In the genomic region with DNA sequence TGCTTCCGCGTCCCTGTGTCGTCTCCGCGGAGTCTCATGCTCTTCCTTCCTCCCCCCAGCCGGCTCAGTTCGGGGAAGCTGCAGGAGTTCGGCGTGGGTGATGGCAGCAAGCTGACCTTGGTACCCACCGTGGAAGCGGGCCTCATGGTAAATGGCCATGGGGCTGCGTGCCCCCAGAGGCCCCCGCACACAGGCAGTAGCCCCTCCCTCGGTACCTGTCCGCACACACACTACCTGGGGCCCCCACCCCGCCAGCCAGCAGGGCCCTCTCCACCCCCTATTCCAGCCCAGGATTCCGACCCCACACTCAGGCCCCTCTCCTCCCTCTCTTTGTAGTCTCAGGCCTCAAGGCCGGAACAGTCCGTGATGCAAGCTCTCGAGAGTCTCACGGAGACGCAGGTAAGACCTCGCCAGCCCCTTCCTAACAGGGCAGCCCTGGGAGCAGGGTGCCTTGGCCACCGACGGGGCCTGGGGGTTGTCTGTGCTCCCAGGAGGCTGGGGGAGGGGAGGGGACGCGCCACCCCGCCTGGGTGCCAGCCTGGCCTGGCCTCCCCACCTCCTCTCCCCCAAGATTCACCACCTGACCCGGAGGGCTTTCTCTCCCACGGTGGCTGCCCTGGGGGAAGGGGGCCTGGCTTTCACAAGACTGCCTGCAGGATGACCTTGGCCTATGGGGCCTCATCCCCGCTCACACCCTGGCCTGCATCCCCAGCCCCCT, we compare ENCODE assay signal across 6 cellular contexts. TPM values are rescaled to one million over a fixed set of nuclear protein-coding genes. Genes with fewer than 3 reads are reported as not detected.
A peak's percentile ranks its signal among the peaks of the same experiment; 100 is the strongest.
DNase-seq lines count a peak whose midpoint lies in the region; ATAC-seq and TF ChIP-seq lines count a peak whose summit lies in the region.

No MANE protein-coding gene starts in this region.

- in situ Hi-C loops in GM23248 (cut with MboI) = no loop called here

- POLR2A ChIA-PET in activated CD4-positive, alpha-beta T cell treated with anti-CD3 and anti-CD28 coated beads for 36 hours (lab: Charles Lee) = interaction anchor here (0.7 to 1.0 kb wide), 3 partner anchors 15 to 172 kb away, joined by 3 to 4 read pairs (median 4); no protein-coding TSS in a partner anchor

- WGBS in GM23248 (ENCODE audit: low coverage in 1 of 2, low lambda C conversion rate in 2 of 2, missing lambda C conversion rate in 2 of 2), 2 experiments = 1 to 2% methylated on average over 22 to 30 of the region's 31 CpGs
- WGBS in heart left ventricle, 4 donors = 1 to 8% (median 4%) methylated on average over 26 to 31 of the region's 31 CpGs

- peak overlapping the region; percentile 90 for H3K27ac Mint-ChIP-seq in activated CD4-positive, alpha-beta T cell treated with anti-CD3 and anti-CD28 coated beads for 36 hours

- H3K9me2 ChIP-seq in GM23248 (ENCODE audit: insufficient read depth) = no peaks in the 10 kb centered on the region

- peak overlapping the region; percentile 87 for H3K4me2 ChIP-seq in GM23248 (ENCODE audit: unreplicated experiment)

- H3K9ac ChIP-seq in GM23248 = peak overlapping the region; percentile 99
- peak overlapping the region; percentile 48 to 89 (median 76) for H3K9ac ChIP-seq in subcutaneous abdominal adipose tissue (ENCODE audit: low read length in 5 of 5)

- peaks cover 14% of the 10 kb centered on the region for H3K4me1 Mint-ChIP-seq in activated CD4-positive, alpha-beta T cell treated with anti-CD3 and anti-CD28 coated beads for 36 hours

- H3K4me3 ChIP-seq in GM23248 (peak overlapping the region; percentile 85), heart left ventricle (peak overlapping the region; percentile 63 to 97 (median 84)), subcutaneous abdominal adipose tissue (ENCODE audit: low read depth in 1 of 5, low read length in 5 of 5) (peak overlapping the region; percentile 38 to 86 (median 77))

- peak overlapping the region; percentile 96 for H3K4me3 Mint-ChIP-seq in activated CD4-positive, alpha-beta T cell treated with anti-CD3 and anti-CD28 coated beads for 36 hours

- H3K27ac ChIP-seq in GM23248 = peak overlapping the region; percentile 98
- peak overlapping the region; percentile 96 to 100 (median 100) for H3K27ac ChIP-seq in heart left ventricle
- H3K27ac ChIP-seq in subcutaneous abdominal adipose tissue (ENCODE audit: low read depth, low read length) = peak overlapping the region; percentile 97

- H2AFZ ChIP-seq in GM23248 = no peak overlapping the region

- peaks cover 41% of the 10 kb centered on the region for H3K36me3 Mint-ChIP-seq in activated CD4-positive, alpha-beta T cell treated with anti-CD3 and anti-CD28 coated beads for 36 hours (ENCODE audit: low read depth)

- CTCF ChIA-PET in activated CD4-positive, alpha-beta T cell treated with anti-CD3 and anti-CD28 coated beads for 36 hours (lab: Charles Lee) = interaction anchor here (0.7 kb wide), 1 partner anchor 48 kb away, joined by 3 read pairs; no protein-coding TSS in a partner anchor

- TF ChIP-seq CTCF in heart left ventricle (IDR thresholded peaks at IDR 0.05) = no peak

- intact Hi-C loops in activated CD4-positive, alpha-beta T cell treated with anti-CD3 and anti-CD28 coated beads for 36 hours (cut with DNase I, micrococcal nuclease) = no loop called here
- intact Hi-C loops in heart left ventricle (cut with DNase I) = loop anchor here in 1 of 10 donors (5.0 kb wide), 1 partner anchor 454 kb away; a partner anchor contains a TSS

- ATAC-seq in activated CD4-positive, alpha-beta T cell treated with anti-CD3 and anti-CD28 coated beads for 36 hours = peak; percentile 3
- ATAC-seq in heart left ventricle (peak in 3 of 4 donors; percentile 0), GM18520 (IDR thresholded peaks at IDR 0.05; ENCODE audit: unreplicated experiment) (no peak), HG02885 (IDR thresholded peaks at IDR 0.05; ENCODE audit: poor library complexity, unreplicated experiment) (no peak)

- DNase-seq in GM23248 = no peak
- DNase-seq in activated CD4-positive, alpha-beta T cell treated with anti-CD3 and anti-CD28 coated beads for 36 hours = peak; percentile 84
- DNase-seq in heart left ventricle = peak in 2 of 5 donors; percentile 87 to 91

- H3K4me1 ChIP-seq in GM23248 (ENCODE audit: insufficient read depth) (peaks cover 20% of the 10 kb centered on the region), heart left ventricle (peaks cover 25 to 73% (median 57%) of the 10 kb centered on the region in 12 donors), subcutaneous abdominal adipose tissue (ENCODE audit: control insufficient read depth in 5 of 5, insufficient read depth in 5 of 5, low read length in 5 of 5) (peaks cover 2 to 54% (median 49%) of the 10 kb centered on the region in 5 donors)

- no peaks in the 10 kb centered on the region for H3K9me3 Mint-ChIP-seq in activated CD4-positive, alpha-beta T cell treated with anti-CD3 and anti-CD28 coated beads for 36 hours (ENCODE audit: low read depth)

- H3K9me3 ChIP-seq in GM23248 (ENCODE audit: low read depth) (no peaks in the 10 kb centered on the region), heart left ventricle (no peaks in the 10 kb centered on the region), subcutaneous abdominal adipose tissue (ENCODE audit: control insufficient read depth in 5 of 5, low read length in 5 of 5) (no peaks in the 10 kb centered on the region)

- peaks cover 56% of the 10 kb centered on the region for H3K79me2 ChIP-seq in GM23248 (ENCODE audit: insufficient read depth)

- H3K36me3 ChIP-seq in GM23248 (ENCODE audit: low read depth) (peaks cover 31% of the 10 kb centered on the region), heart left ventricle (peaks cover 9 to 51% (median 45%) of the 10 kb centered on the region in 9 donors), subcutaneous abdominal adipose tissue (ENCODE audit: control insufficient read depth in 5 of 5, insufficient read depth in 5 of 5, low read length in 5 of 5) (peaks cover 0 to 37% (median 31%) of the 10 kb centered on the region in 5 donors)

- no peaks in the 10 kb centered on the region for H4K20me1 ChIP-seq in GM23248 (ENCODE audit: insufficient read depth)

- H3K27me3 Mint-ChIP-seq in activated CD4-positive, alpha-beta T cell treated with anti-CD3 and anti-CD28 coated beads for 36 hours = no peaks in the 10 kb centered on the region

- no peak for TF ChIP-seq POLR2A in heart left ventricle (IDR thresholded peaks at IDR 0.05)

- H3F3A ChIP-seq in GM23248 (ENCODE audit: insufficient read depth) = peaks cover 24% of the 10 kb centered on the region

- H3K27me3 ChIP-seq in GM23248 (replicated peaks; ENCODE audit: insufficient read depth) = no peaks in the 10 kb centered on the region
- no peaks in the 10 kb centered on the region for H3K27me3 ChIP-seq in heart left ventricle
- H3K27me3 ChIP-seq in subcutaneous abdominal adipose tissue (ENCODE audit: control insufficient read depth in 5 of 5, insufficient read depth in 4 of 5, low read length in 5 of 5) = no peaks in the 10 kb centered on the region

RNA-seq across cellular contexts. Expression of a gene that starts 3.3 kb away (rescaled TPM):
- total RNA-seq in GM23248 (2014; rRNA removed; shearing (Covaris generic)) = 9.4 and 18.5 TPM in 2 replicates
- polyA plus RNA-seq in GM23248 (2016; fragmentation: Nextera tagmentation; extraction: Ambion mirVana) = 3.1 and 4.0 TPM in 2 replicates
- total RNA-seq in activated CD4-positive, alpha-beta T cell treated with anti-CD3 and anti-CD28 coated beads for 36 hours = 10 to 100 TPM; 46.5 to 47.9 TPM
- 100 to 1,000 TPM in 1 of 9 donors, 10 to 100 TPM in 8; 25.8 to 115 (median 60.5) TPM for total RNA-seq in heart left ventricle
- 10 to 100 TPM; 31.5 to 33.6 TPM for polyA plus RNA-seq in heart left ventricle

RNA-seq across cellular contexts. Expression of a gene that starts 10.1 kb away (rescaled TPM):
- total RNA-seq in GM23248 (2014; rRNA removed; shearing (Covaris generic)) = 27.4 and 38.9 TPM in 2 replicates
- polyA plus RNA-seq in GM23248 (2016; fragmentation: Nextera tagmentation; extraction: Ambion mirVana) (287 and 290 TPM in 2 replicates), heart left ventricle (1,000 to 10,000 TPM in 1 of 2 donors, 100 to 1,000 TPM in 1; 459 to 1,034 TPM)
- 100 to 1,000 TPM; 161 to 180 TPM for total RNA-seq in activated CD4-positive, alpha-beta T cell treated with anti-CD3 and anti-CD28 coated beads for 36 hours
- total RNA-seq in heart left ventricle = 100 to 1,000 TPM; 201 to 584 (median 450) TPM

RNA-seq across cellular contexts. Expression of a gene that starts 13.9 kb away (rescaled TPM):
- 2.7 and 4.5 TPM in 2 replicates for total RNA-seq in GM23248 (2014; rRNA removed; shearing (Covaris generic))
- polyA plus RNA-seq in GM23248 (2016; fragmentation: Nextera tagmentation; extraction: Ambion mirVana) (0.29 and 0.41 TPM in 2 replicates), heart left ventricle (1 to 10 TPM; 1.0 to 1.6 TPM)
- 1 to 10 TPM in 1 of 2 experiments, under 1 TPM in 1; 0.82 to 1.1 TPM for total RNA-seq in activated CD4-positive, alpha-beta T cell treated with anti-CD3 and anti-CD28 coated beads for 36 hours
- total RNA-seq in heart left ventricle = 1 to 10 TPM in 6 of 9 donors, under 1 TPM in 3; 0.60 to 2.2 (median 1.8) TPM

RNA-seq across cellular contexts. Expression of a gene that starts 17.5 kb away (rescaled TPM):
- 239 and 392 TPM in 2 replicates for total RNA-seq in GM23248 (2014; rRNA removed; shearing (Covaris generic))
- 163 and 185 TPM in 2 replicates for polyA plus RNA-seq in GM23248 (2016; fragmentation: Nextera tagmentation; extraction: Ambion mirVana)
- total RNA-seq in activated CD4-positive, alpha-beta T cell treated with anti-CD3 and anti-CD28 coated beads for 36 hours = 100 to 1,000 TPM; 123 to 188 TPM
- total RNA-seq in heart left ventricle = 100 to 1,000 TPM; 149 to 425 (median 269) TPM
- polyA plus RNA-seq in heart left ventricle = 100 to 1,000 TPM; 217 to 282 TPM

RNA-seq across cellular contexts. Expression of a gene that starts 23.7 kb away (rescaled TPM):
- total RNA-seq in GM23248 (2014; rRNA removed; shearing (Covaris generic)) = 61.5 and 84.5 TPM in 2 replicates
- 67.8 and 81.6 TPM in 2 replicates for polyA plus RNA-seq in GM23248 (2016; fragmentation: Nextera tagmentation; extraction: Ambion mirVana)
- 10 to 100 TPM; 75.3 to 88.3 TPM for total RNA-seq in activated CD4-positive, alpha-beta T cell treated with anti-CD3 and anti-CD28 coated beads for 36 hours
- total RNA-seq in heart left ventricle = 10 to 100 TPM; 11.6 to 46.7 (median 18.7) TPM
- polyA plus RNA-seq in heart left ventricle = 10 to 100 TPM; 23.8 to 56.4 TPM

Comparison
In these comparisons a context has a peak if more than half of its experiments do, and no peak if none do; other contexts are left out.
1. ATAC-seq: peak in activated CD4-positive, alpha-beta T cell treated with anti-CD3 and anti-CD28 coated beads for 36 hours (single experiment) and heart left ventricle (3 of 4); none in GM18520 (single experiment) and HG02885 (single experiment).
2. Peak in every context shown above with its lines, with median percentiles within 50 percentile points of each other: H3K27ac ChIP-seq and H3K4me3 ChIP-seq.